Comparison of ENCODE assay signal across 26 cellular contexts in the genomic region with DNA sequence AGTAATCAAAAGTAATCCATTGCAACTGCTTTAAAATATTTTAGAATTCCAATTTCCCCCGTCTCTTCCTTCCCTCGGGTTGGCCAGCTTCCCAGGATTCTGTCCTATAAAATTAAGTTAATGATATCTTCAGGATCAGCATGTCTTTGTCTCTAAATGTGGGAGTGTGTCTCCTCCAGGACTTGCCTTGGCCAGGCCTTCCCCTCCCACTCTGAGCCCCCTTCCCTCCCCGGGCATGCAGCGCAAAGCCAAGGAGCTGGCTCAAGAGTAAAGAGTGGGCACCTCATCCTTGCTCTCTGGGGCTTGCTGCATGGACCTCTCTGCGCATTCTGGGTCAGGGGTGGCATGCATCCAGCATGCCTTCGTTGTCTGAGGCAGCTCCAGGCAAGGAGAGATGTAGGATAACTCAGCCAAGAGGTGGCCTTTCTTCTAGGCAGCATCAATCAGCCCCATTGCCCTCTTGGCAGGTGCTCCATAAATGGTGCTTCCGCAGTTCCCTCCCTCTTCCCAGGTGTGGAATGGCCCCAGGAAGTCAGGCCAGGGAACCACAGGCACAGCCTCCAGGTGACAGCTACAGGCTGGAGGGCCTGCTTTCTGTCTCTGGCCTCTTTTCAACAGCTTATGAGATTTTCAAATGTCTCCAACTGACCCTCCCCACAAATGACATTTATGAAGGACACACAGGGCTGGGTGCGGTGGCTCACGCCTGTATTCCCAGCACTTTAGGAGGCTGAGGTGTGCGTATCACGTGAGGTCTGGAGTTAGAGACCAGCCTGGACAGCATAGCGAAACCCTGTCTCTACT.
A peak's percentile ranks its signal among the peaks of the same experiment; 100 is the strongest.
DNase-seq lines count a peak whose midpoint lies in the region; ATAC-seq and TF ChIP-seq lines count a peak whose summit lies in the region.
"Had no signal": no experiment of that assay in that cellular context is flagged by ENCODE, and none has a peak within 500 bp of the region (broad histone marks: within the 10 kb centered on the region; RNA-seq: fewer than 3 reads in every experiment).

No MANE protein-coding gene starts in this region.

- intact Hi-C loops in esophagus muscularis mucosa (cut with DNase I) (no loop called here), prostate gland (cut with DNase I) (no loop called here)

- H3K27ac ChIP-seq in esophagus muscularis mucosa (replicated peaks in 1 of 4) = no peak overlapping the region
- peak overlapping the region; percentile 72 to 76 for H3K27ac ChIP-seq in prostate gland
- H3K27ac ChIP-seq in WERI-Rb-1 = no peak overlapping the region
- H3K27ac ChIP-seq: ascending aorta; BLaER1 treated with 17β-estradiol and CSF1 and Interleukin-3, amounts not matched to agents 10 nM and 100 nM; tibial artery had no signal

- no peak for ATAC-seq in HG03108 (IDR thresholded peaks at IDR 0.05; ENCODE audit: unreplicated experiment)
- ATAC-seq: HepG2; stimulated activated naive CD8-positive, alpha-beta T cell treated with anti-CD3 and anti-CD28 coated beads, Interleukin-15, amount 100 ng/mL, for 72 hours had no signal

- TF ChIP-seq CTCF in esophagus muscularis mucosa (IDR thresholded peaks at IDR 0.05) (no peak), prostate gland (IDR thresholded peaks at IDR 0.05) (no peak), WERI-Rb-1 (IDR thresholded peaks at IDR 0.05; ENCODE audit: low read depth, low read length) (no peak)

- TF ChIP-seq POLR2A in esophagus muscularis mucosa (IDR thresholded peaks at IDR 0.05; ENCODE audit: low read depth) (no peak), prostate gland (IDR thresholded peaks at IDR 0.05) (no peak)

- H3K36me3 ChIP-seq in esophagus muscularis mucosa (no peaks in the 10 kb centered on the region), prostate gland (no peaks in the 10 kb centered on the region), WERI-Rb-1 (no peaks in the 10 kb centered on the region)
- H3K36me3 ChIP-seq: ascending aorta; BLaER1 treated with 17β-estradiol and CSF1 and Interleukin-3, amounts not matched to agents 10 nM and 100 nM; tibial artery had no signal

- DNase-seq in D341Med (ENCODE audit: low spot score) (peak; percentile 10), LoVo (ENCODE audit: low spot score) (peak; percentile 12), esophagus muscularis mucosa (ENCODE audit: extremely low spot score) (peak; percentile 85), prostate gland (ENCODE audit: low spot score) (peak; percentile 31), glomerular visceral epithelial cell (ENCODE audit: extremely low spot score) (no peak), WERI-Rb-1 (no peak)
- DNase-seq: activated naive CD8-positive, alpha-beta T cell treated with anti-CD3 and anti-CD28 coated beads for 36 hours; activated T-cell treated with anti-CD3 and anti-CD28 coated beads for 4 hours; Caco-2; caudate nucleus; DMS79 treated with DMSO at 0.1 percent for 48 hours; Karpas-422; mesendoderm; MV-4-11; naive B cell; NCI-H1436 treated with DMSO at 0.1 percent for 48 hours; occipital lobe; small intestine; stimulated activated CD4-positive, alpha-beta T cell treated with anti-CD3 and anti-CD28 coated beads, Interleukin-1b, Interleukin-23, amount 100 ng/mL, for 48 hours; stimulated activated CD8-positive, alpha-beta memory T cell treated with anti-CD3 and anti-CD28 coated beads, Interleukin-4, amount 100 ng/mL, for 48 hours; stimulated activated naive CD8-positive, alpha-beta T cell treated with anti-CD3 and anti-CD28 coated beads, Interleukin-15, amount 100 ng/mL, for 72 hours; tibial artery had no signal

- no peak overlapping the region for H3K4me3 ChIP-seq in esophagus muscularis mucosa
- H3K4me3 ChIP-seq in prostate gland = no peak overlapping the region
- H3K4me3 ChIP-seq in WERI-Rb-1 (ENCODE audit: low read depth, low read length) = no peak overlapping the region
- H3K4me3 ChIP-seq: ascending aorta; BLaER1 treated with 17β-estradiol and CSF1 and Interleukin-3, amounts not matched to agents 10 nM and 100 nM; tibial artery had no signal

- H3K27me3 ChIP-seq in esophagus muscularis mucosa (no peaks in the 10 kb centered on the region), prostate gland (replicated peaks; ENCODE audit: insufficient read depth) (no peaks in the 10 kb centered on the region), WERI-Rb-1 (ENCODE audit: insufficient read depth, low read depth, severe bottlenecking) (no peaks in the 10 kb centered on the region)
- H3K27me3 ChIP-seq: ascending aorta had no signal

- H3K4me1 ChIP-seq in esophagus muscularis mucosa = no peaks in the 10 kb centered on the region
- peaks cover 12% of the 10 kb centered on the region for H3K4me1 ChIP-seq in prostate gland (replicated peaks)
- H3K4me1 ChIP-seq: ascending aorta; BLaER1 treated with 17β-estradiol and CSF1 and Interleukin-3, amounts not matched to agents 10 nM and 100 nM; Caco-2; tibial artery had no signal

- no peak for TF ChIP-seq EP300 in esophagus muscularis mucosa (IDR thresholded peaks at IDR 0.05)

- WGBS in esophagus muscularis mucosa = 72% methylated on average over 12 of the region's 12 CpGs
- WGBS in prostate gland = 31% methylated on average over 12 of the region's 12 CpGs

- H3K9me3 ChIP-seq in esophagus muscularis mucosa (no peaks in the 10 kb centered on the region), prostate gland (no peaks in the 10 kb centered on the region), WERI-Rb-1 (ENCODE audit: severe bottlenecking) (no peaks in the 10 kb centered on the region)
- H3K9me3 ChIP-seq: ascending aorta, Caco-2, tibial artery had no signal

Comparison
In these comparisons a context has a peak if more than half of its experiments do, and no peak if none do; other contexts are left out.
1. DNase-seq: peak in D341Med (single experiment), LoVo (single experiment), esophagus muscularis mucosa (single experiment) and prostate gland (single experiment); none in glomerular visceral epithelial cell (single experiment) and WERI-Rb-1 (single experiment).
2. H3K27ac ChIP-seq: peak in prostate gland (2 of 2); none in esophagus muscularis mucosa (0 of 4) and WERI-Rb-1 (single experiment).